ENCODE assay signal across 15 cellular contexts in genomic region chr10:10010397-10010796, GRCh38.
A peak's percentile ranks its signal among the peaks of the same experiment; 100 is the strongest.
DNase-seq lines count a peak whose midpoint lies in the region; ATAC-seq and TF ChIP-seq lines count a peak whose summit lies in the region.
"Had no signal": no experiment of that assay in that cellular context is flagged by ENCODE, and none has a peak within 500 bp of the region (broad histone marks: within the 10 kb centered on the region; RNA-seq: fewer than 3 reads in every experiment).

No MANE protein-coding gene starts in this region.

- H3K4me3 ChIP-seq in H7 (ENCODE audit: insufficient read depth, low read depth, low read length) (no peak overlapping the region), OCI-LY7 (ENCODE audit: low read depth, low read length, poor library complexity, severe bottlenecking) (no peak overlapping the region), parathyroid adenoma (ENCODE audit: low read depth, low read length) (no peak overlapping the region), upper lobe of left lung (no peak overlapping the region)
- H3K4me3 ChIP-seq: BLaER1 had no signal

- H3K79me2 ChIP-seq in OCI-LY7 (ENCODE audit: insufficient read depth, low read depth, low read length) (no peaks in the 10 kb centered on the region), parathyroid adenoma (no peaks in the 10 kb centered on the region)

- no peak overlapping the region for H3K4me2 ChIP-seq in OCI-LY7 (ENCODE audit: low read length)
- no peak overlapping the region for H3K4me2 ChIP-seq in parathyroid adenoma (ENCODE audit: low read length)
- H3K4me2 ChIP-seq: BLaER1 had no signal

- ATAC-seq in upper lobe of left lung (ENCODE audit: low FRiP score in 2 of 2) = no peak

- 84 to 88% methylated on average over 2 of the region's 2 CpGs for WGBS in upper lobe of left lung, 2 donors

- H3K27ac ChIP-seq in OCI-LY7 (ENCODE audit: low read depth, low read length, poor library complexity, severe bottlenecking) = no peak overlapping the region
- no peak overlapping the region for H3K27ac ChIP-seq in parathyroid adenoma
- no peak overlapping the region for H3K27ac ChIP-seq in upper lobe of left lung
- H3K27ac ChIP-seq: BLaER1, HL-60 had no signal

- BruUV-seq in OCI-LY7 (replicated peaks; lab: Mats Ljungman, UMichigan) = no TSS peak

- no peak for TF ChIP-seq POLR2A in upper lobe of left lung (IDR thresholded peaks at IDR 0.05)

- no peaks in the 10 kb centered on the region for H3K9me2 ChIP-seq in OCI-LY7 (ENCODE audit: insufficient read depth, low read length)

- DNase-seq in H7 = peak; percentile 3
- DNase-seq in OCI-LY7 (ENCODE audit: low spot score) = no peak
- peak; percentile 9 for DNase-seq in iPS-NIHi11 (ENCODE audit: low spot score)
- no peak for DNase-seq in upper lobe of left lung
- no peak for DNase-seq in HK-2 (ENCODE audit: unreplicated experiment)
- DNase-seq in NCI-H1694 (lab: John Stamatoyannopoulos, UW) = no peak
- DNase-seq: 8988T; AML-193; Caco-2; CD8-positive, alpha-beta memory T cell; DMS53; HCEC 1CT had no signal

- TF ChIP-seq EP300 in upper lobe of left lung (IDR thresholded peaks at IDR 0.05) = no peak

- CTCF ChIA-PET in OCI-LY7 (lab: Charles Lee; ENCODE audit: unreplicated experiment) = interaction anchor here (0.9 kb wide), 1 partner anchor 46 kb away, joined by 3 read pairs; no protein-coding TSS in a partner anchor

- H3K36me3 ChIP-seq in H7 (replicated peaks; ENCODE audit: control insufficient read depth, insufficient read depth, low read length) (no peaks in the 10 kb centered on the region), OCI-LY7 (ENCODE audit: insufficient read depth, low read length) (no peaks in the 10 kb centered on the region), parathyroid adenoma (ENCODE audit: control insufficient read depth, insufficient read depth, low read length) (no peaks in the 10 kb centered on the region), upper lobe of left lung (no peaks in the 10 kb centered on the region)
- H3K36me3 ChIP-seq: BLaER1 had no signal

- H2AFZ ChIP-seq in OCI-LY7 (ENCODE audit: low read length) = peak overlapping the region; percentile 44
- peak overlapping the region; percentile 8 for H2AFZ ChIP-seq in parathyroid adenoma

- no peak overlapping the region for H3K9ac ChIP-seq in parathyroid adenoma
- H3K9ac ChIP-seq: BLaER1 had no signal

- H3K9me3 ChIP-seq in OCI-LY7 (ENCODE audit: low read length) (no peaks in the 10 kb centered on the region), parathyroid adenoma (ENCODE audit: control insufficient read depth, low read length) (no peaks in the 10 kb centered on the region), upper lobe of left lung (no peaks in the 10 kb centered on the region)
- H3K9me3 ChIP-seq: BLaER1, Caco-2 had no signal

- no peaks in the 10 kb centered on the region for H4K20me1 ChIP-seq in OCI-LY7 (ENCODE audit: insufficient read depth, low read length)
- H4K20me1 ChIP-seq: BLaER1 had no signal

- POLR2A ChIA-PET in OCI-LY7 (lab: Charles Lee) = interaction anchor here (0.7 to 4.6 kb wide), 4 partner anchors 10 to 36 kb away, joined by 3 to 33 read pairs (median 4); no protein-coding TSS in a partner anchor

- H3K27me3 ChIP-seq in H7 (ENCODE audit: control insufficient read depth, insufficient read depth, low read length) = no peaks in the 10 kb centered on the region
- no peaks in the 10 kb centered on the region for H3K27me3 ChIP-seq in parathyroid adenoma (ENCODE audit: control insufficient read depth, insufficient read depth, low read length)
- no peaks in the 10 kb centered on the region for H3K27me3 ChIP-seq in upper lobe of left lung
- H3K27me3 ChIP-seq: BLaER1 had no signal

- TF ChIP-seq CTCF in OCI-LY7 (conservative IDR thresholded peaks at IDR 0.05; ENCODE audit: low read length) (no peak), parathyroid adenoma (IDR thresholded peaks at IDR 0.05) (no peak), upper lobe of left lung (IDR thresholded peaks at IDR 0.05) (no peak)

- peaks cover 36% of the 10 kb centered on the region for H3K4me1 ChIP-seq in OCI-LY7 (ENCODE audit: insufficient read depth, low read length, poor library complexity, severe bottlenecking)
- peaks cover 6% of the 10 kb centered on the region for H3K4me1 ChIP-seq in parathyroid adenoma
- H3K4me1 ChIP-seq in upper lobe of left lung = no peaks in the 10 kb centered on the region
- H3K4me1 ChIP-seq: Caco-2 had no signal

- intact Hi-C loops in OCI-LY7 (cut with micrococcal nuclease; ENCODE audit: unreplicated experiment) = no loop called here

Comparison
In these comparisons a context has a peak if more than half of its experiments do, and no peak if none do; other contexts are left out.
1. DNase-seq: peak in H7 (single experiment) and iPS-NIHi11 (single experiment); none in OCI-LY7 (single experiment), upper lobe of left lung (0 of 2), HK-2 (single experiment) and NCI-H1694 (single experiment).